22 cellular contexts compared by ENCODE assay signal in the genomic region with DNA sequence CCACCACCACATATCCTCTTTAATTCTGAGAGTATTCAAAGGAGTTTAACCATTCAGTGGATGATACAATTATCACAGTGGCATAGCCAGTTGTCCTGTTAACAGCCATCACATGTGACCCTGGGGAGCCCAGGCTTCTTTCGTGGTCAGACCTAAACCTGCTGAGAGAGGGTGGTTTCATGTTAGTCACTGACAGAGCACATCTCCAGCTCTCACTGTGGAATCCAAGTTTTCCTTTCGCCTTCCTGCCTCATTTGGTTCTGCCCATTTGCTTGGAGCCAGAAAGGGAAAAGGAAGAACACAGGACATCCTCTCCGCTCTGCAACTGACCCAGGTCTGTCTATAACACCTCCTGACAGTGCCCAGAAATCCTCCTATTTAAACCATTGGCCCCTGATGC.
DNase-seq lines count a peak whose midpoint lies in the region; ATAC-seq, FAIRE-seq and TF ChIP-seq lines count a peak whose summit lies in the region.
"Had no signal": no experiment of that assay in that cellular context is flagged by ENCODE, and none has a peak within 500 bp of the region (broad histone marks: within the 10 kb centered on the region; RNA-seq: fewer than 3 reads in every experiment).

No MANE protein-coding gene starts in this region.

- FAIRE-seq in H1 (lab: Jason Lieb, UNC), result no peak
- FAIRE-seq: D721Med, RCC 7860 had no signal

- TF ChIP-seq POLR2A in IMR-90 (IDR thresholded peaks at IDR 0.05; ENCODE audit: low read depth, low read length) (no peak), H1 (IDR thresholded peaks at IDR 0.05; ENCODE audit: control extremely low read depth in 1 of 2, low read depth in 2 of 2, low read length in 2 of 2) (no peak)

- H2AK9ac ChIP-seq in IMR-90 (replicated peaks; ENCODE audit: low read depth, low read length, poor library complexity), result no peak overlapping the region

- no peak overlapping the region for H3K9ac ChIP-seq in DND-41 (ENCODE audit: low read depth, low read length)
- H3K9ac ChIP-seq in IMR-90 (ENCODE audit: low read depth, low read length), result no peak overlapping the region
- no peak overlapping the region for H3K9ac ChIP-seq in H1 (replicated peaks in 1 of 4; ENCODE audit: extremely low read depth in 1 of 4, low read depth in 3 of 4, low read length in 3 of 4)

- 0 out of 2 replicates have a peak overlapping the region, but pooled peaks have one; percentile 28 for H2BK12ac ChIP-seq in H1 (ENCODE audit: low read depth, low read length)

- H3K4ac ChIP-seq in IMR-90 (ENCODE audit: low read depth, low read length), result no peak overlapping the region
- peak overlapping the region; percentile 34 for H3K4ac ChIP-seq in H1 (replicated peaks; ENCODE audit: insufficient read length, low read depth, low read length)

- H2BK5ac ChIP-seq in IMR-90 (ENCODE audit: low read depth, low read length, poor library complexity, severe bottlenecking), result no peak overlapping the region
- H2BK5ac ChIP-seq in H1 (ENCODE audit: low read depth, low read length), result no peak overlapping the region; the same call in 1 of the 2 replicates

- no peak for TF ChIP-seq RAD21 in IMR-90 (IDR thresholded peaks at IDR 0.05; ENCODE audit: low read length)
- TF ChIP-seq RAD21 in H1 (IDR thresholded peaks at IDR 0.05 in 1 of 2, conservative IDR thresholded peaks at IDR 0.05 in 1 of 2; ENCODE audit: low read depth in 2 of 2, low read length in 2 of 2), result no peak

- H2AK5ac ChIP-seq in IMR-90 (ENCODE audit: low read depth, low read length) (no peak overlapping the region), H1 (ENCODE audit: low read depth, low read length) (no peak overlapping the region)

- H4K8ac ChIP-seq in IMR-90 (ENCODE audit: low read depth in 2 of 2, low read length in 2 of 2) (no peak overlapping the region), H1 (ENCODE audit: extremely low read depth, insufficient read depth, low read length) (no peak overlapping the region)

- H2BK15ac ChIP-seq in IMR-90 (ENCODE audit: low read depth, low read length) (no peak overlapping the region), H1 (ENCODE audit: low read length) (0 out of 2 replicates have a peak overlapping the region, but pooled peaks have one; percentile 46)

- POLR2A ChIA-PET in IMR-90 (lab: Charles Lee; ENCODE audit: unreplicated experiment), result interaction anchor here (0.6 kb wide), 1 partner anchor 24 kb away, joined by 3 read pairs; no protein-coding TSS in a partner anchor
- POLR2A ChIA-PET in H1 (lab: Charles Lee; ENCODE audit: partially characterized antibody), result no interaction called here

- no peak overlapping the region for H3K4me3 Mint-ChIP-seq in mesothelial cell of epicardium
- H3K4me3 Mint-ChIP-seq: stimulated activated naive CD8-positive, alpha-beta T cell treated with anti-CD3 and anti-CD28 coated beads, Interleukin-15, Interleukin-2, amounts not matched to agents 100 ng/mL and 50 ng/mL, for 24 hours; T-cell had no signal

- no peak for TF ChIP-seq EP300 in H1 (IDR thresholded peaks at IDR 0.05; ENCODE audit: borderline replicate concordance in 1 of 2, low read depth in 2 of 2, low read length in 2 of 2)

- in situ Hi-C loops in IMR-90 (cut with MboI; ENCODE audit: low sequenced_read_pairs), result no loop called here

- dilution Hi-C loops in IMR-90 (cut with HindIII; ENCODE audit: low sequenced_read_pairs, unreplicated experiment), result no loop called here

- H2AFZ ChIP-seq in DND-41 (ENCODE audit: low read depth, low read length) (peak overlapping the region; percentile 8; the same call in 1 of the 2 replicates), IMR-90 (replicated peaks; ENCODE audit: low read length, poor library complexity) (peak overlapping the region; percentile 35), H1 (ENCODE audit: low read length) (0 out of 2 replicates have a peak overlapping the region, but pooled peaks have one; percentile 17)

- H3K9me1 ChIP-seq in IMR-90 (ENCODE audit: insufficient read depth, low read length), result no peaks in the 10 kb centered on the region

- no peak overlapping the region for H3K18ac ChIP-seq in IMR-90 (ENCODE audit: low read depth, low read length)
- H3K18ac ChIP-seq in H1 (ENCODE audit: extremely low read depth, low read length), result no peak overlapping the region

- TF ChIP-seq CTCF in DND-41 (IDR thresholded peaks at IDR 0.05; ENCODE audit: borderline replicate concordance, extremely low read depth, low read length, poor library complexity, severe bottlenecking) (no peak), IMR-90 (conservative IDR thresholded peaks at IDR 0.05; ENCODE audit: low read depth, low read length) (no peak), H1 (IDR thresholded peaks at IDR 0.05; ENCODE audit: control extremely low read depth in 1 of 3, insufficient read depth in 1 of 3, low read depth in 1 of 3, low read length in 3 of 3) (no peak), mesothelial cell of epicardium (IDR thresholded peaks at IDR 0.05; ENCODE audit: unreplicated experiment) (no peak)

- DNase-seq in DND-41 (peak; percentile 47), IMR-90 (no peak), H1 (ENCODE audit: low read depth in 1 of 2, low spot score in 2 of 2) (no peak), mesothelial cell of epicardium (ENCODE audit: low spot score in 2 of 2, unreplicated experiment in 2 of 2) (no peak), NCI-H187 (lab: John Stamatoyannopoulos, UW) (no peak), NCI-H510A (lab: John Stamatoyannopoulos, UW) (no peak), left colon (no peak)
- DNase-seq: activated gamma-delta T cell; Karpas-422; NCI-H1092 treated with DMSO at 0.1 percent for 48 hours; NCI-H1930; NCI-H69; nucleus accumbens; psoas muscle; stimulated activated CD4-positive, alpha-beta T cell treated with anti-CD3 and anti-CD28 coated beads, Interleukin-15, amount 100 ng/mL, for 24 hours; T-cell had no signal

- no peaks in the 10 kb centered on the region for H3K9me3 Mint-ChIP-seq in mesothelial cell of epicardium
- H3K9me3 Mint-ChIP-seq: stimulated activated naive CD8-positive, alpha-beta T cell treated with anti-CD3 and anti-CD28 coated beads, Interleukin-15, Interleukin-2, amounts not matched to agents 100 ng/mL and 50 ng/mL, for 24 hours; T-cell had no signal

- ATAC-seq in DND-41 (ENCODE audit: insufficient read depth, low read depth), result peak; percentile 70; the same call in 1 of the 3 replicates
- ATAC-seq in IMR-90 (ENCODE audit: low read depth), result no peak
- ATAC-seq in HG03025 (IDR thresholded peaks at IDR 0.05; ENCODE audit: low FRiP score, unreplicated experiment), result no peak
- no peak for ATAC-seq in left colon
- ATAC-seq: psoas muscle, T-cell had no signal

- H3K36me3 Mint-ChIP-seq in mesothelial cell of epicardium, result no peaks in the 10 kb centered on the region
- H3K36me3 Mint-ChIP-seq: T-cell had no signal

- no peak overlapping the region for H3K4me2 ChIP-seq in DND-41 (ENCODE audit: insufficient read depth, low read length)
- H3K4me2 ChIP-seq in IMR-90 (ENCODE audit: low read depth, low read length), result no peak overlapping the region
- no peak overlapping the region for H3K4me2 ChIP-seq in H1 (ENCODE audit: insufficient read depth in 1 of 2, low read depth in 2 of 2, low read length in 2 of 2)

- H3K27me3 ChIP-seq in DND-41 (ENCODE audit: insufficient read depth, low read length, poor library complexity), result no peaks in the 10 kb centered on the region
- H3K27me3 ChIP-seq in IMR-90 (ENCODE audit: control insufficient read depth, insufficient read depth, low read length), result no peaks in the 10 kb centered on the region; the same call in 1 of the 2 replicates
- H3K27me3 ChIP-seq in H1 (replicated peaks in 1 of 4; ENCODE audit: control insufficient read depth in 3 of 4, extremely low read depth in 1 of 4, insufficient read depth in 3 of 4, low read length in 3 of 4), result no peaks in the 10 kb centered on the region
- H3K27me3 ChIP-seq: SJCRH30 had no signal

- H3K23ac ChIP-seq in IMR-90 (ENCODE audit: low read depth, low read length), result no peak overlapping the region
- H3K23ac ChIP-seq in H1 (ENCODE audit: insufficient read length), result no peak overlapping the region

- H3K27me3 Mint-ChIP-seq in mesothelial cell of epicardium (ENCODE audit: low read depth), result no peaks in the 10 kb centered on the region
- H3K27me3 Mint-ChIP-seq: stimulated activated naive CD8-positive, alpha-beta T cell treated with anti-CD3 and anti-CD28 coated beads, Interleukin-15, Interleukin-2, amounts not matched to agents 100 ng/mL and 50 ng/mL, for 24 hours; T-cell had no signal

- H3K23me2 ChIP-seq in H1 (ENCODE audit: low read depth, low read length), result no peaks in the 10 kb centered on the region

- peaks cover 16% of the 10 kb centered on the region for H3K4me1 Mint-ChIP-seq in mesothelial cell of epicardium
- H3K4me1 Mint-ChIP-seq: T-cell had no signal

- H3K56ac ChIP-seq in IMR-90 (ENCODE audit: extremely low read depth, insufficient read depth, low read length) (no peak overlapping the region), H1 (replicated peaks; ENCODE audit: insufficient read length, low read depth, low read length) (no peak overlapping the region)

- H3K79me1 ChIP-seq in IMR-90 (ENCODE audit: low read depth in 1 of 2, low read length in 2 of 2), result no peaks in the 10 kb centered on the region
- H3K79me1 ChIP-seq in H1 (ENCODE audit: low read depth, low read length), result no peaks in the 10 kb centered on the region

- no peak overlapping the region for H2BK20ac ChIP-seq in IMR-90 (ENCODE audit: low read depth, low read length)
- no peak overlapping the region for H2BK20ac ChIP-seq in H1 (ENCODE audit: low read length)

- no TSS peak for BruUV-seq in IMR-90 (replicated peaks; lab: Mats Ljungman, UMichigan)

- H3K27ac Mint-ChIP-seq in mesothelial cell of epicardium, result peak overlapping the region; percentile 49
- H3K27ac Mint-ChIP-seq: stimulated activated naive CD8-positive, alpha-beta T cell treated with anti-CD3 and anti-CD28 coated beads, Interleukin-15, Interleukin-2, amounts not matched to agents 100 ng/mL and 50 ng/mL, for 24 hours had no signal

- intact Hi-C loops in IMR-90 (cut with micrococcal nuclease), result no loop called here
- intact Hi-C loops in left colon (cut with DNase I, micrococcal nuclease), result no loop called here

- H3K14ac ChIP-seq in IMR-90 (replicated peaks; ENCODE audit: low read depth, low read length) (no peak overlapping the region), H1 (ENCODE audit: insufficient read length) (no peak overlapping the region)

- no CpG with 5 or more reads among the region's 3 CpGs for WGBS in IMR-90 (ENCODE audit: extremely low coverage in 2 of 2, insufficient read length in 1 of 2), 2 experiments
- 85% methylated on average over 3 of the region's 3 CpGs; no CpG with 5 or more reads in 1 of the 2 experiments for WGBS in H1 (ENCODE audit: extremely low coverage in 1 of 2, insufficient coverage in 1 of 2, insufficient read length in 1 of 2, insufficient replicate concordance in 2 of 2, low coverage in 1 of 2, low lambda C conversion rate in 2 of 2, missing lambda C conversion rate in 1 of 2), 2 experiments

- no peaks in the 10 kb centered on the region for H3K9me3 ChIP-seq in DND-41 (ENCODE audit: insufficient read depth, low read length, severe bottlenecking)
- H3K9me3 ChIP-seq in IMR-90 (ENCODE audit: control insufficient read depth, insufficient read depth, low read length), result no peaks in the 10 kb centered on the region
- H3K9me3 ChIP-seq in H1 (ENCODE audit: insufficient read depth in 2 of 2, low read depth in 1 of 2, low read length in 1 of 2), result no peaks in the 10 kb centered on the region
- H3K9me3 ChIP-seq: psoas muscle, SJCRH30 had no signal

- H4K91ac ChIP-seq in IMR-90 (ENCODE audit: insufficient read depth, low read depth, low read length), result no peak overlapping the region
- H4K91ac ChIP-seq in H1 (replicated peaks; ENCODE audit: insufficient read length, low read length), result no peak overlapping the region

- H3K4me3 ChIP-seq in DND-41 (ENCODE audit: low read depth in 1 of 2, low read length in 2 of 2) (no peak overlapping the region), IMR-90 (ENCODE audit: insufficient read depth, low read depth, low read length) (no peak overlapping the region), H1 (ENCODE audit: extremely low read depth in 1 of 4, insufficient read depth in 2 of 4, low read depth in 3 of 4, low read length in 4 of 4) (no peak overlapping the region)
- H3K4me3 ChIP-seq: lung, psoas muscle, SJCRH30 had no signal

- peaks cover 19% of the 10 kb centered on the region for H3K4me1 ChIP-seq in DND-41 (ENCODE audit: insufficient read depth, low read length)
- H3K4me1 ChIP-seq in IMR-90 (ENCODE audit: control insufficient read depth, insufficient read depth, low read length), result no peaks in the 10 kb centered on the region
- no peaks in the 10 kb centered on the region for H3K4me1 ChIP-seq in H1 (replicated peaks in 1 of 4; ENCODE audit: control insufficient read depth in 3 of 4, insufficient read depth in 4 of 4, low read length in 3 of 4)
- H3K4me1 ChIP-seq: psoas muscle had no signal

- CTCF ChIA-PET in IMR-90 (lab: Yijun Ruan, JAX), result interaction anchor here (0.6 to 1.2 kb wide), 3 partner anchors 56 to 205 kb away, joined by 3 to 6 read pairs (median 5); no protein-coding TSS in a partner anchor
- CTCF ChIA-PET in H1 (lab: Charles Lee; ENCODE audit: partially characterized antibody), result interaction anchor here (0.6 to 2.9 kb wide), 5 partner anchors 14 to 101 kb away, joined by 3 to 8 read pairs (median 3); no protein-coding TSS in a partner anchor

- no peak overlapping the region for H2BK120ac ChIP-seq in IMR-90 (ENCODE audit: low read depth, low read length)
- H2BK120ac ChIP-seq in H1 (replicated peaks; ENCODE audit: low read depth, low read length), result no peak overlapping the region

- H3K79me2 ChIP-seq in DND-41 (ENCODE audit: insufficient read depth, low read length) (no peaks in the 10 kb centered on the region), H1 (ENCODE audit: control insufficient read depth in 1 of 2, insufficient read depth in 2 of 2, low read length in 2 of 2) (no peaks in the 10 kb centered on the region)

- H3K36me3 ChIP-seq in DND-41 (ENCODE audit: insufficient read depth, low read length), result no peaks in the 10 kb centered on the region
- no peaks in the 10 kb centered on the region for H3K36me3 ChIP-seq in IMR-90 (ENCODE audit: control insufficient read depth, insufficient read depth, low read length)
- H3K36me3 ChIP-seq in H1 (ENCODE audit: control insufficient read depth in 2 of 4, insufficient read depth in 4 of 4, low read length in 3 of 4), result no peaks in the 10 kb centered on the region
- H3K36me3 ChIP-seq: SJCRH30 had no signal

- H3K27ac ChIP-seq in DND-41 (ENCODE audit: low read length) (peak overlapping the region; percentile 55), IMR-90 (ENCODE audit: insufficient read depth, low read length) (no peak overlapping the region), H1 (ENCODE audit: low read depth, low read length) (no peak overlapping the region)
- H3K27ac ChIP-seq: psoas muscle, SJCRH30 had no signal

- H4K20me1 ChIP-seq in DND-41 (ENCODE audit: insufficient read depth, low read length), result no peaks in the 10 kb centered on the region
- H4K20me1 ChIP-seq in IMR-90 (ENCODE audit: insufficient read depth, low read length), result no peaks in the 10 kb centered on the region
- H4K20me1 ChIP-seq in H1 (replicated peaks in 1 of 2; ENCODE audit: control insufficient read depth in 1 of 2, insufficient read depth in 2 of 2, low read length in 2 of 2), result no peaks in the 10 kb centered on the region

- H4K5ac ChIP-seq in IMR-90 (ENCODE audit: low read depth, low read length), result no peak overlapping the region
- no peak overlapping the region for H4K5ac ChIP-seq in H1 (ENCODE audit: insufficient read length, low read depth, low read length)
